Comparison of ENCODE assay signal across 19 cellular contexts in genomic region chr7:101114492-101114891, GRCh38. TPM values are rescaled to one million over a fixed set of nuclear protein-coding genes. Genes with fewer than 3 reads are reported as not detected.
A peak's percentile ranks its signal among the peaks of the same experiment; 100 is the strongest.
DNase-seq lines count a peak whose midpoint lies in the region; ATAC-seq, FAIRE-seq and TF ChIP-seq lines count a peak whose summit lies in the region.
"Had no signal": no experiment of that assay in that cellular context is flagged by ENCODE, and none has a peak within 500 bp of the region (broad histone marks: within the 10 kb centered on the region; RNA-seq: fewer than 3 reads in every experiment).

No MANE protein-coding gene starts in this region.

- CTCF ChIA-PET in AG04450 (lab: Charles Lee) = interaction anchor here (0.7 to 1.2 kb wide), 3 partner anchors 19 to 56 kb away, joined by 3 to 5 read pairs (median 3); no protein-coding TSS in a partner anchor

- H2BK120ac ChIP-seq in mesenchymal stem cell (ENCODE audit: low read depth, low read length) = peak overlapping the region; percentile 85

- no peak for FAIRE-seq in astrocyte (lab: Jason Lieb, UNC)
- FAIRE-seq: TTC549 had no signal

- peak overlapping the region; percentile 26 to 93 for H3K18ac ChIP-seq in mesenchymal stem cell (ENCODE audit: low read depth in 1 of 2, low read length in 2 of 2)

- peak overlapping the region; percentile 21 for H3K27ac ChIP-seq in AG04450 (ENCODE audit: low read depth, low read length)
- H3K27ac ChIP-seq in astrocyte (ENCODE audit: low read depth, low read length) = peak overlapping the region; percentile 70
- H3K27ac ChIP-seq in mesenchymal stem cell (ENCODE audit: low read length, poor library complexity, severe bottlenecking) = peak overlapping the region; percentile 46
- H3K27ac ChIP-seq: upper lobe of right lung had no signal

- H2AFZ ChIP-seq in astrocyte (ENCODE audit: low read depth, low read length) = peak overlapping the region; percentile 44
- H2AFZ ChIP-seq in mesenchymal stem cell (ENCODE audit: low read depth, low read length) = peak overlapping the region; percentile 58

- no peak overlapping the region for H3K23ac ChIP-seq in mesenchymal stem cell (ENCODE audit: low read length in 2 of 2)

- peak overlapping the region; percentile 39 for H2BK15ac ChIP-seq in mesenchymal stem cell (ENCODE audit: low read depth, poor library complexity, severe bottlenecking)

- DNase-seq in AG04450 (ENCODE audit: low read depth, low spot score) (no peak), LHCN-M2 (ENCODE audit: low read depth) (peak; percentile 72), astrocyte (ENCODE audit: low read depth) (no peak), mesenchymal stem cell (no peak), T-helper 1 cell (no peak), NCI-H82 (lab: John Stamatoyannopoulos, UW) (no peak), NOMO-1 treated with dmso at 0.1 percent for 144 hours (lab: John Stamatoyannopoulos, UW; ENCODE audit: unreplicated experiment) (no peak)
- DNase-seq: ACHN; activated CD4-positive, alpha-beta T cell treated with anti-CD3 and anti-CD28 coated beads, Interleukin-2, amount 50 U/mL, for 1 hour; activated naive CD4-positive, alpha-beta T cell treated with Interleukin-2 at 50 U/mL for 16 hours; cortex of kidney; immature natural killer cell; NCI-H2081; NCI-H524; stimulated activated naive CD8-positive, alpha-beta T cell treated with anti-CD3 and anti-CD28 coated beads, Interleukin-15, Interleukin-2, amounts not matched to agents 100 U/mL and 50 U/mL, for 24 hours; upper lobe of right lung had no signal

- H3K79me1 ChIP-seq in mesenchymal stem cell (replicated peaks; ENCODE audit: low read length, poor library complexity, severe bottlenecking) = no peaks in the 10 kb centered on the region

- H3K4me3 ChIP-seq in AG04450 (ENCODE audit: low read depth, low read length) = no peak overlapping the region
- H3K4me3 ChIP-seq in astrocyte (ENCODE audit: insufficient read depth, low read depth, low read length) = no peak overlapping the region
- H3K4me3 ChIP-seq in mesenchymal stem cell (ENCODE audit: insufficient read depth in 1 of 2, low read depth in 1 of 2, low read length in 2 of 2) = no peak overlapping the region
- H3K4me3 ChIP-seq: upper lobe of right lung had no signal

- no peaks in the 10 kb centered on the region for H4K20me1 ChIP-seq in astrocyte (ENCODE audit: insufficient read depth, low read length)

- H3K4ac ChIP-seq in mesenchymal stem cell (ENCODE audit: low read depth in 1 of 2, low read length in 2 of 2) = peak overlapping the region; percentile 69 to 71

- no peak overlapping the region for H3K4me3 Mint-ChIP-seq in astrocyte (ENCODE audit: unreplicated experiment)
- H3K4me3 Mint-ChIP-seq: immature natural killer cell, nephron had no signal

- H3K9ac ChIP-seq in astrocyte (ENCODE audit: low read length) (peak overlapping the region; percentile 55), mesenchymal stem cell (ENCODE audit: low read length) (peak overlapping the region; percentile 37)

- H3K4me1 ChIP-seq in astrocyte (ENCODE audit: insufficient read depth, low read length) (peaks cover 47% of the 10 kb centered on the region), mesenchymal stem cell (ENCODE audit: control insufficient read depth, insufficient read depth, low read depth, low read length) (peaks cover 28% of the 10 kb centered on the region)

- TF ChIP-seq CTCF in AG04450 (IDR thresholded peaks at IDR 0.05; ENCODE audit: low read depth, low read length) = no peak
- TF ChIP-seq CTCF in astrocyte (IDR thresholded peaks at IDR 0.05; ENCODE audit: insufficient read depth, low read depth, low read length) = no peak

- H3K9me3 ChIP-seq in AG04450 (ENCODE audit: control insufficient read depth, insufficient read depth, low read length) = no peaks in the 10 kb centered on the region
- no peaks in the 10 kb centered on the region for H3K9me3 ChIP-seq in astrocyte (ENCODE audit: insufficient read depth, low read depth, low read length)
- no peaks in the 10 kb centered on the region for H3K9me3 ChIP-seq in mesenchymal stem cell (ENCODE audit: control insufficient read depth, low read length)
- H3K9me3 ChIP-seq: upper lobe of right lung had no signal

- H3K14ac ChIP-seq in mesenchymal stem cell (ENCODE audit: low read length in 2 of 2) = no peak overlapping the region

- H3K4me2 ChIP-seq in astrocyte (ENCODE audit: low read length) (peak overlapping the region; percentile 38), mesenchymal stem cell (ENCODE audit: low read length, poor library complexity, severe bottlenecking) (no peak overlapping the region)

- H3K27me3 Mint-ChIP-seq in astrocyte (ENCODE audit: low read depth, unreplicated experiment) = no peaks in the 10 kb centered on the region

- H3K27me3 ChIP-seq in AG04450 (ENCODE audit: control insufficient read depth, insufficient read depth, low read length) (no peaks in the 10 kb centered on the region), astrocyte (ENCODE audit: insufficient read depth, low read length) (no peaks in the 10 kb centered on the region), mesenchymal stem cell (ENCODE audit: control insufficient read depth in 1 of 2, insufficient read depth in 1 of 2, low read length in 2 of 2) (no peaks in the 10 kb centered on the region)
- H3K27me3 ChIP-seq: upper lobe of right lung had no signal

- no peaks in the 10 kb centered on the region for H3K79me2 ChIP-seq in astrocyte (ENCODE audit: insufficient read depth, low read length)

- H2BK12ac ChIP-seq in mesenchymal stem cell (ENCODE audit: low read length in 2 of 2) = peak overlapping the region; percentile 76 to 100

- no peaks in the 10 kb centered on the region for H3K36me3 Mint-ChIP-seq in astrocyte (ENCODE audit: low read depth, unreplicated experiment)
- H3K36me3 Mint-ChIP-seq: immature natural killer cell had no signal

- H2AK5ac ChIP-seq in mesenchymal stem cell (ENCODE audit: low read length, severe bottlenecking) = peak overlapping the region; percentile 18

- peaks cover 25% of the 10 kb centered on the region for H3K4me1 Mint-ChIP-seq in astrocyte (ENCODE audit: low read depth, unreplicated experiment)
- H3K4me1 Mint-ChIP-seq: immature natural killer cell had no signal

- 18% methylated on average over 5 of the region's 8 CpGs for WGBS in mesenchymal stem cell

- peak overlapping the region; percentile 91 for H3K27ac Mint-ChIP-seq in astrocyte (ENCODE audit: unreplicated experiment)
- H3K27ac Mint-ChIP-seq: immature natural killer cell had no signal

- POLR2A ChIA-PET in AG04450 (lab: Yijun Ruan, JAX) = no interaction called here

- ATAC-seq in HG03460 (IDR thresholded peaks at IDR 0.05; ENCODE audit: unreplicated experiment) = no peak
- ATAC-seq: stimulated activated naive CD8-positive, alpha-beta T cell treated with anti-CD3 and anti-CD28 coated beads, Interleukin-15, Interleukin-2, amounts not matched to agents 100 U/mL and 50 U/mL, for 24 hours; upper lobe of right lung had no signal

- H4K8ac ChIP-seq in mesenchymal stem cell (ENCODE audit: low read length) = peak overlapping the region; percentile 87

- H2BK5ac ChIP-seq in mesenchymal stem cell (ENCODE audit: low read depth, low read length, poor library complexity, severe bottlenecking) = no peak overlapping the region

- H3K9me3 Mint-ChIP-seq in astrocyte (ENCODE audit: unreplicated experiment) = peaks cover 4% of the 10 kb centered on the region
- H3K9me3 Mint-ChIP-seq: immature natural killer cell, nephron had no signal

- H4K91ac ChIP-seq in mesenchymal stem cell (ENCODE audit: low read length) = peak overlapping the region; percentile 93

- H3K36me3 ChIP-seq in astrocyte (ENCODE audit: insufficient read depth, low read length) (no peaks in the 10 kb centered on the region), mesenchymal stem cell (ENCODE audit: control insufficient read depth in 1 of 2, insufficient read depth in 2 of 2, low read depth in 1 of 2, low read length in 2 of 2) (no peaks in the 10 kb centered on the region)
- H3K36me3 ChIP-seq: upper lobe of right lung had no signal

RNA-seq across cellular contexts. Expression of gene SERPINE1, which starts 12.4 kb away (rescaled TPM):
- polyA plus RNA-seq in AG04450 (2011; rRNA removed) = 356 and 417 TPM in 2 replicates
- 363 and 484 TPM in 2 replicates for polyA minus RNA-seq in AG04450 (2011; rRNA and poly(A)+ RNA removed)
- 1,980 and 3,258 TPM in 2 replicates for total RNA-seq in LHCN-M2 (2014; rRNA removed)
- 2,374 TPM for polyA plus RNA-seq in LHCN-M2 (2012)
- 1,303 and 1,496 TPM in 2 replicates for total RNA-seq in astrocyte
- 599 TPM for polyA plus RNA-seq in mesenchymal stem cell (2013, experiment 1 of 2)
- polyA plus RNA-seq in mesenchymal stem cell (2013, experiment 2 of 2) = 599 TPM

RNA-seq across cellular contexts. Expression of gene TRIM56, which starts 29.2 kb away (rescaled TPM):
- polyA plus RNA-seq in AG04450 (2011; rRNA removed) = 4.0 and 5.3 TPM in 2 replicates
- polyA minus RNA-seq in AG04450 (2011; rRNA and poly(A)+ RNA removed) = 9.3 and 12.8 TPM in 2 replicates
- total RNA-seq in LHCN-M2 (2014; rRNA removed) (14.5 and 16.2 TPM in 2 replicates), astrocyte (24.2 and 24.4 TPM in 2 replicates)
- 15.9 TPM for polyA plus RNA-seq in LHCN-M2 (2012)
- polyA plus RNA-seq in mesenchymal stem cell (2013, experiment 1 of 2) = 12.5 TPM
- 11.5 TPM for polyA plus RNA-seq in mesenchymal stem cell (2013, experiment 2 of 2)

RNA-seq across cellular contexts. Expression of gene AP1S1, which starts 39.8 kb away (rescaled TPM):
- 197 and 227 TPM in 2 replicates for polyA plus RNA-seq in AG04450 (2011; rRNA removed)
- 93.2 and 93.4 TPM in 2 replicates for polyA minus RNA-seq in AG04450 (2011; rRNA and poly(A)+ RNA removed)
- total RNA-seq in LHCN-M2 (2014; rRNA removed) (286 and 412 TPM in 2 replicates), astrocyte (172 and 181 TPM in 2 replicates)
- polyA plus RNA-seq in LHCN-M2 (2012) = 339 TPM
- 65.9 TPM for polyA plus RNA-seq in mesenchymal stem cell (2013, experiment 1 of 2)
- polyA plus RNA-seq in mesenchymal stem cell (2013, experiment 2 of 2) = 64.7 TPM

RNA-seq across cellular contexts. Expression of gene VGF, which starts 50.9 kb away (rescaled TPM):
- 0.16 and 0.38 TPM in 2 replicates for polyA plus RNA-seq in AG04450 (2011; rRNA removed)
- 0.13 and 0.28 TPM in 2 replicates for polyA minus RNA-seq in AG04450 (2011; rRNA and poly(A)+ RNA removed)
- 0.45 and 0.69 TPM in 2 replicates for total RNA-seq in LHCN-M2 (2014; rRNA removed)
- 0.17 TPM for polyA plus RNA-seq in LHCN-M2 (2012)
- 40.5 and 51.8 TPM in 2 replicates for total RNA-seq in astrocyte
- polyA plus RNA-seq in mesenchymal stem cell (2013, experiment 1 of 2) = 0.04 TPM
- 0.05 TPM for polyA plus RNA-seq in mesenchymal stem cell (2013, experiment 2 of 2)
- total RNA-seq: upper lobe of right lung had no signal
- polyA plus RNA-seq: immature natural killer cell had no signal
